In the genomic region with DNA sequence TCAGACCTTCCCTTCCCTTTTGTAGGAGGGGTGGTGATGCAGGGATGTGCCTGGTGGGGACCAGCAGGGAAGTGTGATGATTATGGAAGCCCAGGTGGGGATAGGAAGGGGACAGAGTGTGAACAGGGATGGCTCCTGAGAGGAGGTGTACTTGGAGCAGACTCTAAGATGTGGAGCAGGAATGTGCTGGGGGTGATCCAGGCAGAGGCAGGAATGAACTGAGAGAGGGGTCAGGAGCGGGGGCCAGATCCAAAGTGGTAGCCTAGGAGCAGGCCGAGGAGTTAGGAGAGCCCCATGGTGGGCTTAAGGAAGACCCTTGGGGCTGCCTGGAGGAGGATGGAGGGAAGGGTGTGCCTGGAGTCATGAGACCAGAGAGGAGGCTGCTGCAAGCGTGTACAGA, we compare ENCODE assay signal across 19 cellular contexts. TPM values are rescaled to one million over a fixed set of nuclear protein-coding genes. Genes with fewer than 3 reads are reported as not detected.
DNase-seq lines count a peak whose midpoint lies in the region; ATAC-seq and TF ChIP-seq lines count a peak whose summit lies in the region.
"Had no signal": no experiment of that assay in that cellular context is flagged by ENCODE, and none has a peak within 500 bp of the region (broad histone marks: within the 10 kb centered on the region; RNA-seq: fewer than 3 reads in every experiment).

No MANE protein-coding gene starts in this region.

- no peak for ATAC-seq in natural killer cell
- no peak for ATAC-seq in natural killer cell treated with Interleukin-12 subunit alpha and Interleukin-12 subunit beta and Interleukin-15 and Interleukin-18, amount 100 ng/mL, for 72 hours
- ATAC-seq in effector memory CD8-positive, alpha-beta T cell (replicated peaks): no peak
- ATAC-seq: CD8-positive, alpha-beta T cell; GM12878; HepG2; Panc1 had no signal

- no peak overlapping the region for H2AFZ ChIP-seq in neural cell (ENCODE audit: low read depth, low read length)
- H2AFZ ChIP-seq: GM23248 had no signal

- peak overlapping the region; percentile 51 for H3K4me3 Mint-ChIP-seq in natural killer cell
- H3K4me3 Mint-ChIP-seq in natural killer cell treated with Interleukin-12 subunit alpha and Interleukin-12 subunit beta and Interleukin-15 and Interleukin-18, amount 100 ng/mL, for 72 hours: no peak overlapping the region
- H3K4me3 Mint-ChIP-seq in effector memory CD8-positive, alpha-beta T cell: peak overlapping the region; percentile 4 to 9

- DNase-seq in natural killer cell (no peak), esophagus squamous epithelium (lab: John Stamatoyannopoulos, UW) (no peak), G401 (ENCODE audit: low spot score) (no peak), OCI-M2 (lab: John Stamatoyannopoulos, UW; ENCODE audit: unreplicated experiment) (no peak)
- no peak for DNase-seq in natural killer cell treated with Interleukin-12 subunit alpha and Interleukin-12 subunit beta and Interleukin-15 and Interleukin-18, amount 100 ng/mL, for 72 hours (ENCODE audit: low spot score)
- DNase-seq in effector memory CD8-positive, alpha-beta T cell: no peak
- DNase-seq: Calu3; CD8-positive, alpha-beta T cell; GM23248; KBM-7; NCI-H1694; NCI-H2081 treated with DMSO at 0.1 percent for 48 hours; NCI-H2227 treated with DMSO at 0.1 percent for 48 hours; NCI-H510A treated with DMSO at 0.1 percent for 48 hours; SJCRH30 had no signal

- no peaks in the 10 kb centered on the region for H3K9me3 Mint-ChIP-seq in natural killer cell
- H3K9me3 Mint-ChIP-seq in natural killer cell treated with Interleukin-12 subunit alpha and Interleukin-12 subunit beta and Interleukin-15 and Interleukin-18, amount 100 ng/mL, for 72 hours: no peaks in the 10 kb centered on the region
- H3K9me3 Mint-ChIP-seq in effector memory CD8-positive, alpha-beta T cell: no peaks in the 10 kb centered on the region
- H3K9me3 Mint-ChIP-seq: CD8-positive, alpha-beta T cell had no signal

- TF ChIP-seq POLR2A in esophagus squamous epithelium (IDR thresholded peaks at IDR 0.05): no peak

- no peaks in the 10 kb centered on the region for H3K9me2 ChIP-seq in neural cell (ENCODE audit: insufficient read depth, low read length)

- TF ChIP-seq CTCF in natural killer cell (IDR thresholded peaks at IDR 0.05) (no peak), neural cell (IDR thresholded peaks at IDR 0.05; ENCODE audit: poor library complexity, severe bottlenecking) (no peak), esophagus squamous epithelium (IDR thresholded peaks at IDR 0.05) (no peak)

- H3F3A ChIP-seq in neural cell (ENCODE audit: insufficient read depth, low read length, poor library complexity, severe bottlenecking): no peaks in the 10 kb centered on the region

- H3K4me2 ChIP-seq in neural cell (ENCODE audit: low read length): no peak overlapping the region

- H3K9ac ChIP-seq in neural cell (ENCODE audit: low read length): peak overlapping the region; percentile 65
- H3K9ac ChIP-seq: GM23248 had no signal

- no peaks in the 10 kb centered on the region for H3K36me3 Mint-ChIP-seq in natural killer cell
- no peaks in the 10 kb centered on the region for H3K36me3 Mint-ChIP-seq in natural killer cell treated with Interleukin-12 subunit alpha and Interleukin-12 subunit beta and Interleukin-15 and Interleukin-18, amount 100 ng/mL, for 72 hours
- H3K36me3 Mint-ChIP-seq in effector memory CD8-positive, alpha-beta T cell (ENCODE audit: insufficient read depth): no peaks in the 10 kb centered on the region
- H3K36me3 Mint-ChIP-seq: CD8-positive, alpha-beta T cell had no signal

- H3K27ac ChIP-seq in neural cell (ENCODE audit: low read length): peak overlapping the region; percentile 93
- H3K27ac ChIP-seq in esophagus squamous epithelium: no peak overlapping the region
- H3K27ac ChIP-seq: GM23248, SJCRH30 had no signal

- peak overlapping the region; percentile 80 for H3K4me3 ChIP-seq in neural cell (ENCODE audit: low read length)
- H3K4me3 ChIP-seq in esophagus squamous epithelium: no peak overlapping the region
- H3K4me3 ChIP-seq: GM12878, GM23248, SJCRH30 had no signal

- H3K27me3 ChIP-seq in neural cell (ENCODE audit: insufficient read depth, low read depth, low read length) (no peaks in the 10 kb centered on the region), esophagus squamous epithelium (peaks cover 0 to 72% (median 2%) of the 10 kb centered on the region in 4 donors)

- no peak for TF ChIP-seq RAD21 in neural cell (conservative IDR thresholded peaks at IDR 0.05)

- H3K9me3 ChIP-seq in neural cell (ENCODE audit: low read length) (no peaks in the 10 kb centered on the region), esophagus squamous epithelium (no peaks in the 10 kb centered on the region)
- H3K9me3 ChIP-seq: SJCRH30 had no signal

- 79 to 97% methylated on average over 3 of the region's 3 CpGs for WGBS in esophagus squamous epithelium, 2 donors

- H4K20me1 ChIP-seq in neural cell (ENCODE audit: insufficient read depth): no peaks in the 10 kb centered on the region

- H3K4me1 Mint-ChIP-seq in natural killer cell: peaks cover 14 to 30% of the 10 kb centered on the region in 2 donors
- H3K4me1 Mint-ChIP-seq in natural killer cell treated with Interleukin-12 subunit alpha and Interleukin-12 subunit beta and Interleukin-15 and Interleukin-18, amount 100 ng/mL, for 72 hours (ENCODE audit: low read depth in 2 of 2): peaks cover 0 to 20% of the 10 kb centered on the region in 2 donors
- peaks cover 18 to 30% of the 10 kb centered on the region in 2 donors for H3K4me1 Mint-ChIP-seq in effector memory CD8-positive, alpha-beta T cell (ENCODE audit: low read depth in 2 of 2)

- H3K36me3 ChIP-seq in neural cell (ENCODE audit: insufficient read depth, low read length) (no peaks in the 10 kb centered on the region), esophagus squamous epithelium (no peaks in the 10 kb centered on the region)
- H3K36me3 ChIP-seq: SJCRH30 had no signal

- in situ Hi-C loops in G401 (cut with HindIII; ENCODE audit: low sequenced_read_pairs): no loop called here

- intact Hi-C loops in natural killer cell (cut with micrococcal nuclease) (no loop called here), esophagus squamous epithelium (cut with DNase I) (no loop called here)

- H3K27me3 Mint-ChIP-seq in natural killer cell (ENCODE audit: low read depth in 2 of 2): peaks cover 0 to 25% of the 10 kb centered on the region in 2 donors
- peaks cover 16 to 22% of the 10 kb centered on the region in 2 donors for H3K27me3 Mint-ChIP-seq in natural killer cell treated with Interleukin-12 subunit alpha and Interleukin-12 subunit beta and Interleukin-15 and Interleukin-18, amount 100 ng/mL, for 72 hours
- peaks cover 0 to 37% of the 10 kb centered on the region in 2 donors for H3K27me3 Mint-ChIP-seq in effector memory CD8-positive, alpha-beta T cell

- H3K4me1 ChIP-seq in esophagus squamous epithelium: peaks cover 3 to 34% (median 14%) of the 10 kb centered on the region in 3 donors
- H3K4me1 ChIP-seq: SJCRH30 had no signal

- TF ChIP-seq EP300 in neural cell (conservative IDR thresholded peaks at IDR 0.05; ENCODE audit: poor library complexity, severe bottlenecking): no peak

- H3K27ac Mint-ChIP-seq in natural killer cell: peak overlapping the region in 1 of 2 donors; percentile 44
- no peak overlapping the region for H3K27ac Mint-ChIP-seq in natural killer cell treated with Interleukin-12 subunit alpha and Interleukin-12 subunit beta and Interleukin-15 and Interleukin-18, amount 100 ng/mL, for 72 hours
- peak overlapping the region in 1 of 2 donors; percentile 67 for H3K27ac Mint-ChIP-seq in effector memory CD8-positive, alpha-beta T cell
- H3K27ac Mint-ChIP-seq: CD8-positive, alpha-beta T cell had no signal

- H3K79me2 ChIP-seq in neural cell (replicated peaks; ENCODE audit: insufficient read depth, low read length): peaks cover 18% of the 10 kb centered on the region

TF ChIP-seq in neural cell, 6 proteins besides CTCF, POLR2A, EP300 and RAD21 (continues in another document):
- no peak for TF ChIP-seq POLR2AphosphoS5 (IDR thresholded peaks at IDR 0.05)
- no peak for TF ChIP-seq TAF1 (IDR thresholded peaks at IDR 0.05; ENCODE audit: low read depth)

RNA-seq across cellular contexts. Expression of a gene that starts 3.7 kb away (rescaled TPM):
- 1 to 10 TPM; 4.8 to 8.2 (median 6.1) TPM for total RNA-seq in natural killer cell
- 1 to 10 TPM; 1.3 to 1.5 TPM for total RNA-seq in natural killer cell treated with Interleukin-12 subunit alpha and Interleukin-12 subunit beta and Interleukin-15 and Interleukin-18, amount 100 ng/mL, for 72 hours
- 17.0 and 19.3 TPM in 2 replicates for polyA plus RNA-seq in neural cell
- 32.4 and 33.8 TPM in 2 replicates for polyA minus RNA-seq in neural cell
- total RNA-seq in esophagus squamous epithelium: 1 to 10 TPM in 1 of 4 donors, under 1 TPM in 3; 0.26 to 2.3 (median 0.63) TPM
- 5.6 and 8.8 TPM in 2 replicates for total RNA-seq in G401 (2014; rRNA removed; shearing (Covaris generic))

RNA-seq across cellular contexts. Expression of a gene that starts 31.9 kb away (rescaled TPM):
- total RNA-seq in natural killer cell: 10 to 100 TPM; 68.0 to 81.5 (median 75.7) TPM
- 100 to 1,000 TPM in 1 of 2 donors, 10 to 100 TPM in 1; 95.2 to 137 TPM for total RNA-seq in natural killer cell treated with Interleukin-12 subunit alpha and Interleukin-12 subunit beta and Interleukin-15 and Interleukin-18, amount 100 ng/mL, for 72 hours
- polyA plus RNA-seq in neural cell: 13.0 and 16.3 TPM in 2 replicates
- 47.7 and 52.8 TPM in 2 replicates for polyA minus RNA-seq in neural cell
- 10 to 100 TPM in 2 of 4 donors, 1 to 10 TPM in 2; 7.8 to 27.7 (median 11.8) TPM for total RNA-seq in esophagus squamous epithelium
- total RNA-seq in G401 (2014; rRNA removed; shearing (Covaris generic)): 16.4 and 25.6 TPM in 2 replicates

RNA-seq across cellular contexts. Expression of a gene that starts 46.2 kb away (rescaled TPM):
- 1 to 10 TPM; 5.4 to 9.8 (median 6.2) TPM for total RNA-seq in natural killer cell
- 10 to 100 TPM in 1 of 2 donors, 1 to 10 TPM in 1; 9.0 to 11.0 TPM for total RNA-seq in natural killer cell treated with Interleukin-12 subunit alpha and Interleukin-12 subunit beta and Interleukin-15 and Interleukin-18, amount 100 ng/mL, for 72 hours
- 94.4 and 95.0 TPM in 2 replicates for polyA plus RNA-seq in neural cell
- polyA minus RNA-seq in neural cell: 31.5 and 35.8 TPM in 2 replicates
- total RNA-seq in esophagus squamous epithelium: 10 to 100 TPM in 3 of 4 donors, 1 to 10 TPM in 1; 7.3 to 15.5 (median 13.7) TPM
- 17.9 and 30.9 TPM in 2 replicates for total RNA-seq in G401 (2014; rRNA removed; shearing (Covaris generic))
